Comparison of ENCODE assay signal across 24 cellular contexts in the genomic region with DNA sequence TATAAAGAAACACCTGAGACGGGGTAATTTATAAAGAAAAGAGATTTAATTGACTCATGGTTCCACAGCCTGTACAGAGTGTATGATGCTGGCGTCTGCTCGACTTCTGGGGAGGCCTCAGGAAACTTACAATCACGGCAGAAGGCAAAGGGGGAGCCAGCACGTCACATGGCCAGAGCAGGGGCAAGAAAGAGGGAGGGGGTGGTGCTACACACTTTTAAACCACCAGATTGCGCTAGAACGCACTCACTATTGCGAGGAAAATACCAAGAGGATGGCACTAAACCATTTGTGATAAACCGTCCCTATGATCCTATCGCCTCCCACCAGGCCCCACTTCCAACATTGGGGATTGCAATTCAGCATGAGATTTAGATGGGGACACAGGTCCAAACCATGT.
A peak's percentile ranks its signal among the peaks of the same experiment; 100 is the strongest.
DNase-seq lines count a peak whose midpoint lies in the region; ATAC-seq and TF ChIP-seq lines count a peak whose summit lies in the region.
"Had no signal": no experiment of that assay in that cellular context is flagged by ENCODE, and none has a peak within 500 bp of the region (broad histone marks: within the 10 kb centered on the region; RNA-seq: fewer than 3 reads in every experiment).

No MANE protein-coding gene starts in this region.

- H3K18ac ChIP-seq in neuronal stem cell (ENCODE audit: low read length): no peak overlapping the region

- no peak overlapping the region for H4K91ac ChIP-seq in neuronal stem cell (ENCODE audit: low read depth, low read length, poor library complexity)

- H3K27ac ChIP-seq in Panc1 (ENCODE audit: low read length): no peak overlapping the region
- H3K27ac ChIP-seq in neuronal stem cell (replicated peaks; ENCODE audit: low read length): no peak overlapping the region
- H3K27ac ChIP-seq: ascending aorta, BLaER1, dorsolateral prefrontal cortex, GM23248, ovary, tibial nerve had no signal

- no peak overlapping the region for H2BK120ac ChIP-seq in neuronal stem cell (ENCODE audit: low read depth, low read length)

- H3K9me3 ChIP-seq in Panc1 (ENCODE audit: control insufficient read depth, insufficient read depth, low read depth, low read length): no peaks in the 10 kb centered on the region
- no peaks in the 10 kb centered on the region for H3K9me3 ChIP-seq in neuronal stem cell (replicated peaks in 1 of 2; ENCODE audit: control insufficient read depth in 2 of 2, insufficient read depth in 1 of 2, low read depth in 1 of 2, low read length in 2 of 2)
- H3K9me3 ChIP-seq: ascending aorta, BLaER1, ovary, tibial nerve had no signal

- H3K27me3 ChIP-seq in Panc1 (ENCODE audit: control insufficient read depth, insufficient read depth, low read length) (no peaks in the 10 kb centered on the region), neuronal stem cell (ENCODE audit: control insufficient read depth in 3 of 3, insufficient read depth in 3 of 3, low read depth in 1 of 3, low read length in 3 of 3) (no peaks in the 10 kb centered on the region)
- H3K27me3 ChIP-seq: ascending aorta, BLaER1, dorsolateral prefrontal cortex, ovary, tibial nerve had no signal

- no peak overlapping the region for H2BK15ac ChIP-seq in neuronal stem cell (ENCODE audit: low read length)

- H3K4me3 Mint-ChIP-seq in activated CD8-positive, alpha-beta memory T cell treated with anti-CD3 and anti-CD28 coated beads, Interleukin-2, amount 10 ng/mL, durations not matched to agents 7 days and 5 days: no peak overlapping the region
- H3K4me3 Mint-ChIP-seq: activated naive CD8-positive, alpha-beta T cell; activated T-helper 1 cell treated with anti-CD3 and anti-CD28 coated beads, Interleukin-12 subunit alpha, Interleukin-12 subunit beta, Interleukin-2, Interleukin-4 antibody, amounts not matched to agents 30 ng/mL and 10 ng/mL and 1 ng/mL, durations not matched to agents 14 hours and 24 hours and 36 hours; IgD-negative memory B cell; naive thymus-derived CD8-positive, alpha-beta T cell; stimulated activated naive CD8-positive, alpha-beta T cell treated with anti-CD3 and anti-CD28 coated beads, Interleukin-15, amount 100 ng/mL, for 72 hours had no signal

- no peaks in the 10 kb centered on the region for H3K36me3 ChIP-seq in Panc1 (ENCODE audit: control insufficient read depth, insufficient read depth, low read length)
- no peaks in the 10 kb centered on the region for H3K36me3 ChIP-seq in neuronal stem cell (replicated peaks in 1 of 2; ENCODE audit: control insufficient read depth in 2 of 2, insufficient read depth in 2 of 2, low read length in 2 of 2)
- H3K36me3 ChIP-seq: ascending aorta, BLaER1, ovary, tibial nerve had no signal

- H3K9ac ChIP-seq in neuronal stem cell (ENCODE audit: low read depth, low read length, poor library complexity): no peak overlapping the region
- H3K9ac ChIP-seq: BLaER1, GM23248 had no signal

- H3K79me1 ChIP-seq in neuronal stem cell (ENCODE audit: low read depth, low read length): no peaks in the 10 kb centered on the region

- in situ Hi-C loops in Panc1 (cut with HindIII; ENCODE audit: low pct_unique_long_range_greater_than_20kb, low sequenced_read_pairs): no loop called here

- H2AK5ac ChIP-seq in neuronal stem cell (ENCODE audit: low read depth, low read length): no peak overlapping the region

- no peaks in the 10 kb centered on the region for H3K4me1 Mint-ChIP-seq in activated CD8-positive, alpha-beta memory T cell treated with anti-CD3 and anti-CD28 coated beads, Interleukin-2, amount 10 ng/mL, durations not matched to agents 7 days and 5 days
- H3K4me1 Mint-ChIP-seq: naive thymus-derived CD8-positive, alpha-beta T cell; stimulated activated naive CD8-positive, alpha-beta T cell treated with anti-CD3 and anti-CD28 coated beads, Interleukin-15, amount 100 ng/mL, for 72 hours had no signal

- H3K4me1 ChIP-seq in Panc1 (ENCODE audit: control insufficient read depth, insufficient read depth, low read length): no peaks in the 10 kb centered on the region
- H3K4me1 ChIP-seq in neuronal stem cell (ENCODE audit: control insufficient read depth in 2 of 2, insufficient read depth in 1 of 2, low read depth in 1 of 2, low read length in 2 of 2): no peaks in the 10 kb centered on the region
- H3K4me1 ChIP-seq: BLaER1, tibial nerve had no signal

- no peak overlapping the region for H4K8ac ChIP-seq in neuronal stem cell (ENCODE audit: low read depth, low read length)

- no peak overlapping the region for H2AFZ ChIP-seq in neuronal stem cell (ENCODE audit: low read length)
- H2AFZ ChIP-seq: GM23248 had no signal

- H3K4me2 ChIP-seq in neuronal stem cell (ENCODE audit: insufficient read depth, low read length, poor library complexity, severe bottlenecking): no peak overlapping the region
- H3K4me2 ChIP-seq: BLaER1 had no signal

- CTCF ChIA-PET in Panc1 (lab: Charles Lee): no interaction called here
- CTCF ChIA-PET in activated CD8-positive, alpha-beta memory T cell treated with anti-CD3 and anti-CD28 coated beads, Interleukin-2, amount 10 ng/mL, durations not matched to agents 7 days and 5 days (lab: Charles Lee): no interaction called here

- no peaks in the 10 kb centered on the region for H3K27me3 Mint-ChIP-seq in activated CD8-positive, alpha-beta memory T cell treated with anti-CD3 and anti-CD28 coated beads, Interleukin-2, amount 10 ng/mL, durations not matched to agents 7 days and 5 days
- H3K27me3 Mint-ChIP-seq: IgD-negative memory B cell had no signal

- peak overlapping the region; percentile 9 for H3K14ac ChIP-seq in neuronal stem cell (ENCODE audit: low read length)

- POLR2A ChIA-PET in Panc1 (lab: Charles Lee): no interaction called here

- peak; percentile 5 to 48 for DNase-seq in NCI-H526 (lab: John Stamatoyannopoulos, UW)
- no peak for DNase-seq in NCI-H526 treated with DMSO at 0.1 percent for 48 hours (lab: John Stamatoyannopoulos, UW)
- no peak for DNase-seq in Panc1 (ENCODE audit: low read depth, low spot score)
- no peak for DNase-seq in neuronal stem cell (ENCODE audit: low spot score)
- DNase-seq in kidney glomerular epithelial cell (lab: John Stamatoyannopoulos, UW): no peak
- no peak for DNase-seq in activated CD8-positive, alpha-beta memory T cell treated with anti-CD3 and anti-CD28 coated beads, Interleukin-2, amount 10 ng/mL, durations not matched to agents 7 days and 5 days
- DNase-seq: central memory CD4-positive, alpha-beta T cell; dorsolateral prefrontal cortex; GF-D8; GM23248; head of caudate nucleus; naive thymus-derived CD8-positive, alpha-beta T cell; ovary; right cardiac atrium; SHP77; stimulated activated naive CD8-positive, alpha-beta T cell treated with anti-CD3 and anti-CD28 coated beads, Interleukin-15, amount 100 ng/mL, for 72 hours had no signal

- WGBS in neuronal stem cell (ENCODE audit: extremely low coverage in 2 of 2, insufficient read length in 2 of 2, insufficient replicate concordance in 1 of 2), 2 donors: no CpG with 5 or more reads among the region's 10 CpGs

- BruUV-seq in Panc1 (replicated peaks; lab: Mats Ljungman, UMichigan): no TSS peak

- no peak overlapping the region for H3K23ac ChIP-seq in neuronal stem cell (ENCODE audit: low read depth, low read length, poor library complexity)

- no peak overlapping the region for H2BK5ac ChIP-seq in neuronal stem cell (ENCODE audit: low read length)

- TF ChIP-seq CTCF in GM12875 (IDR thresholded peaks at IDR 0.05; ENCODE audit: borderline replicate concordance, insufficient read depth, low read depth, low read length) (0 out of 2 replicates have a peak, but pooled peaks have one; percentile 5), Panc1 (IDR thresholded peaks at IDR 0.05) (peak; percentile 13; the same call in 1 of the 2 replicates)

- H3K36me3 Mint-ChIP-seq in activated CD8-positive, alpha-beta memory T cell treated with anti-CD3 and anti-CD28 coated beads, Interleukin-2, amount 10 ng/mL, durations not matched to agents 7 days and 5 days: no peaks in the 10 kb centered on the region
- H3K36me3 Mint-ChIP-seq: activated naive CD8-positive, alpha-beta T cell; IgD-negative memory B cell; naive thymus-derived CD8-positive, alpha-beta T cell had no signal

- no peaks in the 10 kb centered on the region for H3K9me3 Mint-ChIP-seq in activated CD8-positive, alpha-beta memory T cell treated with anti-CD3 and anti-CD28 coated beads, Interleukin-2, amount 10 ng/mL, durations not matched to agents 7 days and 5 days (ENCODE audit: low read depth)
- H3K9me3 Mint-ChIP-seq: activated T-helper 1 cell treated with anti-CD3 and anti-CD28 coated beads, Interleukin-12 subunit alpha, Interleukin-12 subunit beta, Interleukin-2, Interleukin-4 antibody, amounts not matched to agents 30 ng/mL and 10 ng/mL and 1 ng/mL, durations not matched to agents 14 hours and 24 hours and 36 hours; IgD-negative memory B cell had no signal

- H3K27ac Mint-ChIP-seq in activated CD8-positive, alpha-beta memory T cell treated with anti-CD3 and anti-CD28 coated beads, Interleukin-2, amount 10 ng/mL, durations not matched to agents 7 days and 5 days: no peak overlapping the region
- H3K27ac Mint-ChIP-seq: activated naive CD8-positive, alpha-beta T cell; activated T-helper 1 cell treated with anti-CD3 and anti-CD28 coated beads, Interleukin-12 subunit alpha, Interleukin-12 subunit beta, Interleukin-2, Interleukin-4 antibody, amounts not matched to agents 30 ng/mL and 10 ng/mL and 1 ng/mL, durations not matched to agents 14 hours and 24 hours and 36 hours; stimulated activated naive CD8-positive, alpha-beta T cell treated with anti-CD3 and anti-CD28 coated beads, Interleukin-15, amount 100 ng/mL, for 72 hours had no signal

- H3K4me3 ChIP-seq in GM12875 (ENCODE audit: low read depth, low read length) (no peak overlapping the region), Panc1 (ENCODE audit: low read depth in 2 of 2, low read length in 2 of 2) (no peak overlapping the region), neuronal stem cell (ENCODE audit: low read length in 2 of 2) (no peak overlapping the region)
- H3K4me3 ChIP-seq: ascending aorta, BLaER1, dorsolateral prefrontal cortex, GM23248, ovary, tibial nerve had no signal

- H2BK12ac ChIP-seq in neuronal stem cell (ENCODE audit: low read length): no peak overlapping the region

- no peak for ATAC-seq in Panc1
- ATAC-seq in activated CD8-positive, alpha-beta memory T cell treated with anti-CD3 and anti-CD28 coated beads, Interleukin-2, amount 10 ng/mL, durations not matched to agents 7 days and 5 days: no peak
- ATAC-seq in HG02973 (IDR thresholded peaks at IDR 0.05; ENCODE audit: unreplicated experiment): no peak
- ATAC-seq: naive thymus-derived CD8-positive, alpha-beta T cell; right cardiac atrium; stimulated activated naive CD8-positive, alpha-beta T cell treated with anti-CD3 and anti-CD28 coated beads, Interleukin-15, amount 100 ng/mL, for 72 hours had no signal

- H3K4ac ChIP-seq in neuronal stem cell (ENCODE audit: low read length): no peak overlapping the region

- intact Hi-C loops in Panc1 (cut with micrococcal nuclease; ENCODE audit: unreplicated experiment): no loop called here

Comparison
In these comparisons a context has a peak if more than half of its experiments do, and no peak if none do; other contexts are left out.
1. DNase-seq: peak in NCI-H526 (2 of 2); none in NCI-H526 treated with DMSO at 0.1 percent for 48 hours (single experiment), Panc1 (single experiment), neuronal stem cell (single experiment), kidney glomerular epithelial cell (single experiment) and activated CD8-positive, alpha-beta memory T cell treated with anti-CD3 and anti-CD28 coated beads, Interleukin-2, amount 10 ng/mL, durations not matched to agents 7 days and 5 days (single experiment).